ENCODE assay signal across 8 cellular contexts in the genomic region with DNA sequence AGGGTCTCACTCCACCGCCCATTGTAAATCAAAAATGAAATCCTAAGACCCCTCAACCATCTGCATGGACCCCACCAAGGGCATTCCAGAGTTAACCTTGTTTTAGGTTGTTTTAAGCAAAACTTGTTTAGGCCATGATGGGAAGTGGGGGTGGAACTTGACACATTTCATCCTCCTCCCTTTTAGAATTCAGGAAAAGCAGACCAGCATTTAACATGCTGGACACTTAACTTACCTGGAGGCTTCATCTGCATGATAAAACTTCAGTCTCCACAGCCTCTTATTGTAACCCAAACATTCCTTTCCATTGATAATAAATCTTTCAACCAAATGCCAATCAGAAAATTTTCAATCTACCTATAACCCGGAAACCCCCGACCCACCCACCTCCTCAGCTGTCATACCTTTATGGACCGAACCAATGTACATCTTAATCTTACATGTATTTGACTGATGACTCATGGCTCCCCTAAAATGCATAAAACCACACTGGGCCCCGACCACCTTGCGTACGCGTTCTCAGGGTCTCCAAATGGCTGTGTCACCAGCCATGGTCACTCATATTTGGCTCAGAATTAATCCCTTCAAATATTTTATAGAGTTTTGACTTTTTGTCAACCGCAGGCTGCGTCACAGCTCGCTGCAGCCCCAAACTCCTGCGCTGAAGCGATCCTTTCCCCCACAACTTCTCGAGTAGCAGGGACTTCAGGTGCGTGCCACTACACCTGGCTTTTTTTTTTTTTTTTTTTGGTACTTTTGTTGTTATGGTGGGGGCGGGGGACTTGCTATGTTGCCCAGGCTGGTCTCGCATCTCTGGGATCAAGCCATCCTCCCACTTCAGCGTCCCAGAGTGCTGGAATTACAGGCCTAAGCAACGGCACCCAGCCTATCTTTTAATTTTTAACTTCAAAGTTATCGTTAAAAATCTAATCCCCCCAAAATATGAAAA. TPM values are rescaled to one million over a fixed set of nuclear protein-coding genes. Genes with fewer than 3 reads are reported as not detected.
DNase-seq lines count a peak whose midpoint lies in the region; ATAC-seq and TF ChIP-seq lines count a peak whose summit lies in the region.

No MANE protein-coding gene starts in this region.

- H3K36me3 Mint-ChIP-seq in MCF 10A (ENCODE audit: insufficient read depth, unreplicated experiment), result peaks cover 27% of the 10 kb centered on the region

- H3K9me3 ChIP-seq in right atrium auricular region, result no peaks in the 10 kb centered on the region
- H3K9me3 ChIP-seq in mucosa of rectum (ENCODE audit: control insufficient read depth in 2 of 2, low read length in 2 of 2), result no peaks in the 10 kb centered on the region

- CTCF ChIA-PET in MCF 10A (lab: Yijun Ruan, JAX), result interaction anchor here (0.7 kb wide), 1 partner anchor 126 kb away, joined by 3 read pairs; no protein-coding TSS in a partner anchor

- peak overlapping the region; percentile 78 to 85 for H3K4me3 ChIP-seq in right atrium auricular region
- H3K4me3 ChIP-seq in mucosa of rectum (ENCODE audit: low read length in 2 of 2), result peak overlapping the region; percentile 96 to 98

- intact Hi-C loops in Right ventricle myocardium inferior (cut with DNase I), result no loop called here
- intact Hi-C loops in MCF 10A (cut with micrococcal nuclease), result no loop called here

- DNase-seq in right atrium auricular region (ENCODE audit: low spot score) (no peak), Right ventricle myocardium inferior (ENCODE audit: missing footprints) (no peak), MCF 10A (ENCODE audit: unreplicated experiment) (no peak), COR-L47 (lab: John Stamatoyannopoulos, UW) (no peak), iPS-NIHi7 (ENCODE audit: extremely low spot score) (no peak), NOMO-1 (lab: John Stamatoyannopoulos, UW; ENCODE audit: unreplicated experiment in 2 of 2) (no peak)

- H3K27ac ChIP-seq in right atrium auricular region (peak overlapping the region; percentile 99 to 100), mucosa of rectum (ENCODE audit: low read depth in 2 of 2, low read length in 2 of 2) (peak overlapping the region in 1 of 2 donors; percentile 99)

- H3K36me3 ChIP-seq in right atrium auricular region, result peaks cover 16% of the 10 kb centered on the region
- H3K36me3 ChIP-seq in mucosa of rectum (ENCODE audit: control insufficient read depth in 2 of 2, insufficient read depth in 2 of 2, low read length in 2 of 2), result peaks cover under 1 to 10% of the 10 kb centered on the region in 2 donors

- H3K4me1 Mint-ChIP-seq in MCF 10A (ENCODE audit: insufficient read depth, unreplicated experiment), result no peaks in the 10 kb centered on the region

- no peaks in the 10 kb centered on the region for H3K9me3 Mint-ChIP-seq in MCF 10A (ENCODE audit: unreplicated experiment)

- H3K27me3 ChIP-seq in right atrium auricular region (no peaks in the 10 kb centered on the region), mucosa of rectum (ENCODE audit: control insufficient read depth in 2 of 2, insufficient read depth in 2 of 2, low read length in 2 of 2) (no peaks in the 10 kb centered on the region)

- H3K4me3 Mint-ChIP-seq in MCF 10A (ENCODE audit: unreplicated experiment), result peak overlapping the region; percentile 92

- H3K9ac ChIP-seq in mucosa of rectum (ENCODE audit: low read depth in 1 of 2, low read length in 2 of 2), result peak overlapping the region; percentile 93 to 98

- ATAC-seq in Right ventricle myocardium inferior (no peak), HG02678 (IDR thresholded peaks at IDR 0.05; ENCODE audit: unreplicated experiment) (no peak)

- POLR2A ChIA-PET in MCF 10A (lab: Yijun Ruan, JAX), result interaction anchor here (1.3 to 2.7 kb wide), 2 partner anchors 16 to 57 kb away, joined by 3 to 17 read pairs; a partner anchor contains a TSS

- peaks cover 0 to 19% of the 10 kb centered on the region in 2 donors for H3K4me1 ChIP-seq in right atrium auricular region
- peaks cover 7 to 14% of the 10 kb centered on the region in 2 donors for H3K4me1 ChIP-seq in mucosa of rectum (ENCODE audit: control insufficient read depth in 2 of 2, insufficient read depth in 2 of 2, low read length in 2 of 2)

- peak overlapping the region; percentile 89 for H3K27ac Mint-ChIP-seq in MCF 10A (ENCODE audit: low read depth, unreplicated experiment)

- TF ChIP-seq CTCF in right atrium auricular region (IDR thresholded peaks at IDR 0.05) (no peak), MCF 10A (IDR thresholded peaks at IDR 0.05; ENCODE audit: unreplicated experiment) (no peak)

- BruUV-seq in MCF 10A (replicated peaks; lab: Mats Ljungman, UMichigan), result no TSS peak

- no peaks in the 10 kb centered on the region for H3K27me3 Mint-ChIP-seq in MCF 10A (ENCODE audit: insufficient read depth, unreplicated experiment)

RNA-seq across cellular contexts. Expression of a gene that starts 0.9 kb away (rescaled TPM):
- total RNA-seq in right atrium auricular region (10 to 100 TPM; 18.7 to 28.9 TPM), Right ventricle myocardium inferior (34.5 TPM), MCF 10A (2022) (15.7 and 24.7 TPM in 2 replicates)

RNA-seq across cellular contexts. Expression of a gene that starts 56.0 kb away (rescaled TPM):
- total RNA-seq in right atrium auricular region (10 to 100 TPM; 30.5 to 38.2 TPM), Right ventricle myocardium inferior (28.6 TPM), MCF 10A (2022) (39.7 and 50.1 TPM in 2 replicates)
